ENCODE assay signal across 25 cellular contexts in genomic region chr6:75676377-75676776, GRCh38.
DNase-seq lines count a peak whose midpoint lies in the region; ATAC-seq, FAIRE-seq and TF ChIP-seq lines count a peak whose summit lies in the region.
"Had no signal": no experiment of that assay in that cellular context is flagged by ENCODE, and none has a peak within 500 bp of the region (broad histone marks: within the 10 kb centered on the region; RNA-seq: fewer than 3 reads in every experiment).

No MANE protein-coding gene starts in this region.

- in situ Hi-C loops in IMR-90 (cut with MboI; ENCODE audit: low sequenced_read_pairs): no loop called here

- no peak for FAIRE-seq in A549 (lab: Jason Lieb, UNC)
- peak; percentile 8 for FAIRE-seq in G401.6 (lab: Jason Lieb, UNC)
- peak; percentile 79 for FAIRE-seq in islet of Langerhans (lab: Jason Lieb, UNC)
- FAIRE-seq: A204.1, GM12891 had no signal

- no peak overlapping the region for H3K4ac ChIP-seq in IMR-90 (ENCODE audit: low read depth, low read length)

- H3K9me3 ChIP-seq in A549 (no peaks in the 10 kb centered on the region), IMR-90 (ENCODE audit: control insufficient read depth, insufficient read depth, low read length) (no peaks in the 10 kb centered on the region)
- H3K9me3 ChIP-seq: BE2C had no signal

- H3K9me1 ChIP-seq in IMR-90 (ENCODE audit: insufficient read depth, low read length): no peaks in the 10 kb centered on the region

- peaks cover 33% of the 10 kb centered on the region for H3K36me3 ChIP-seq in IMR-90 (ENCODE audit: control insufficient read depth, insufficient read depth, low read length)

- H2AFZ ChIP-seq in IMR-90 (replicated peaks; ENCODE audit: low read length, poor library complexity): no peak overlapping the region

- H2BK5ac ChIP-seq in IMR-90 (ENCODE audit: low read depth, low read length, poor library complexity, severe bottlenecking): no peak overlapping the region

- BruUV-seq in IMR-90 (replicated peaks; lab: Mats Ljungman, UMichigan): no TSS peak

- H2BK120ac ChIP-seq in IMR-90 (ENCODE audit: low read depth, low read length): no peak overlapping the region

- H3K14ac ChIP-seq in IMR-90 (replicated peaks; ENCODE audit: low read depth, low read length): no peak overlapping the region

- H3K27ac ChIP-seq in A549 (no peak overlapping the region), IMR-90 (ENCODE audit: insufficient read depth, low read length) (no peak overlapping the region)
- H3K27ac ChIP-seq: BLaER1 had no signal

- H2BK20ac ChIP-seq in IMR-90 (ENCODE audit: low read depth, low read length): no peak overlapping the region

- no peak overlapping the region for H3K4me2 ChIP-seq in A549
- H3K4me2 ChIP-seq in IMR-90 (ENCODE audit: low read depth, low read length): no peak overlapping the region
- H3K4me2 ChIP-seq: BLaER1 had no signal

- no peaks in the 10 kb centered on the region for H3K27me3 ChIP-seq in IMR-90 (ENCODE audit: control insufficient read depth, insufficient read depth, low read length)
- H3K27me3 ChIP-seq: BE2C, BLaER1 had no signal

- no peak overlapping the region for H2BK15ac ChIP-seq in IMR-90 (ENCODE audit: low read depth, low read length)

- no peak overlapping the region for H4K5ac ChIP-seq in IMR-90 (ENCODE audit: low read depth, low read length)

- DNase-seq in A549 (ENCODE audit: low read depth in 1 of 2, low spot score in 1 of 2) (no peak), IMR-90 (no peak), NCI-H1417 (lab: John Stamatoyannopoulos, UW) (no peak), Right ventricle myocardium inferior (ENCODE audit: missing footprints) (no peak), AG08396 (ENCODE audit: low spot score) (no peak)
- DNase-seq: 8988T; BE2C; C1 segment of cervical spinal cord; CD4-positive, alpha-beta memory T cell; CD4-positive, CD25-positive, alpha-beta regulatory T cell; CD8-positive, alpha-beta memory T cell; COR-L47; DMS 273 treated with DMSO at 0.1 percent for 48 hours; DMS153; DMS53; DMS79; DND-41; EL; GF-D8 had no signal

- TF ChIP-seq CTCF in A549 (IDR thresholded peaks at IDR 0.05) (no peak), IMR-90 (conservative IDR thresholded peaks at IDR 0.05; ENCODE audit: low read depth, low read length) (no peak)

- H2AK5ac ChIP-seq in IMR-90 (ENCODE audit: low read depth, low read length): no peak overlapping the region

- H4K20me1 ChIP-seq in IMR-90 (ENCODE audit: insufficient read depth, low read length): no peaks in the 10 kb centered on the region

- CTCF ChIA-PET in A549 (lab: Yijun Ruan, JAX) (no interaction called here), IMR-90 (lab: Yijun Ruan, JAX) (no interaction called here)

- no peak overlapping the region for H3K18ac ChIP-seq in IMR-90 (ENCODE audit: low read depth, low read length)

- no peak overlapping the region for H3K23ac ChIP-seq in IMR-90 (ENCODE audit: low read depth, low read length)

- no peak overlapping the region for H4K8ac ChIP-seq in IMR-90 (ENCODE audit: low read depth in 2 of 2, low read length in 2 of 2)

- POLR2A ChIA-PET in A549 (lab: Yijun Ruan, JAX): no interaction called here
- POLR2A ChIA-PET in IMR-90 (lab: Charles Lee; ENCODE audit: unreplicated experiment): no interaction called here

- no peak overlapping the region for H2AK9ac ChIP-seq in IMR-90 (replicated peaks; ENCODE audit: low read depth, low read length, poor library complexity)

- H3K4me1 ChIP-seq in A549 (peaks cover 2% of the 10 kb centered on the region; the same call in 2 of the 3 replicates), IMR-90 (ENCODE audit: control insufficient read depth, insufficient read depth, low read length) (no peaks in the 10 kb centered on the region)
- H3K4me1 ChIP-seq: BLaER1 had no signal

- peaks cover 4 to 7% of the 10 kb centered on the region in 2 experiments for H3K79me1 ChIP-seq in IMR-90 (ENCODE audit: low read depth in 1 of 2, low read length in 2 of 2)

- ATAC-seq in A549 (no peak), IMR-90 (ENCODE audit: low read depth) (no peak), Right ventricle myocardium inferior (no peak), GM21529 (IDR thresholded peaks at IDR 0.05; ENCODE audit: unreplicated experiment) (no peak)

- H3K4me3 ChIP-seq in A549 (no peak overlapping the region), IMR-90 (ENCODE audit: insufficient read depth, low read depth, low read length) (no peak overlapping the region)
- H3K4me3 ChIP-seq: BLaER1 had no signal

- intact Hi-C loops in IMR-90 (cut with micrococcal nuclease) (loop anchor here (5.0 kb wide), 1 partner anchor 39 kb away; no protein-coding TSS in a partner anchor), Right ventricle myocardium inferior (cut with DNase I) (no loop called here)

- H3K9ac ChIP-seq in IMR-90 (ENCODE audit: low read depth, low read length): no peak overlapping the region
- H3K9ac ChIP-seq: BLaER1 had no signal

- H3K56ac ChIP-seq in IMR-90 (ENCODE audit: extremely low read depth, insufficient read depth, low read length): no peak overlapping the region

- TF ChIP-seq POLR2A in A549 (IDR thresholded peaks at IDR 0.05; ENCODE audit: low read length) (no peak), IMR-90 (IDR thresholded peaks at IDR 0.05; ENCODE audit: low read depth, low read length) (no peak)

- dilution Hi-C loops in IMR-90 (cut with HindIII; ENCODE audit: low sequenced_read_pairs, unreplicated experiment): no loop called here

- no peak overlapping the region for H4K91ac ChIP-seq in IMR-90 (ENCODE audit: insufficient read depth, low read depth, low read length)

- no peak for TF ChIP-seq EP300 in A549 (IDR thresholded peaks at IDR 0.05)

- TF ChIP-seq RAD21 in A549 (conservative IDR thresholded peaks at IDR 0.05 in 1 of 2, IDR thresholded peaks at IDR 0.05 in 1 of 2) (no peak), IMR-90 (IDR thresholded peaks at IDR 0.05; ENCODE audit: low read length) (no peak)

- WGBS in A549 (ENCODE audit: missing lambda C conversion rate): 84% methylated on average over 1 of the region's 1 CpG
- no CpG with 5 or more reads among the region's 1 CpG for WGBS in IMR-90 (ENCODE audit: extremely low coverage in 2 of 2, insufficient read length in 1 of 2), 2 experiments

TF ChIP-seq in A549, 52 proteins besides CTCF, POLR2A, EP300 and RAD21:
- TF ChIP-seq JUNB (IDR thresholded peaks at IDR 0.05): no peak
- TF ChIP-seq MAFK (IDR thresholded peaks at IDR 0.05; ENCODE audit: partially characterized antibody): peak; percentile 33
- no peak for TF ChIP-seq HEYL (CRISPR knock-in tag; IDR thresholded peaks at IDR 0.05)

TF ChIP-seq in IMR-90, 13 proteins besides CTCF, POLR2A, EP300 and RAD21:
- TF ChIP-seq RFX5 (IDR thresholded peaks at IDR 0.05; ENCODE audit: low read depth, low read length) (no peak), MAFK (IDR thresholded peaks at IDR 0.05; ENCODE audit: low read depth, low read length) (0 out of 2 replicates have a peak, but pooled peaks have one; percentile 9), RCOR1 (IDR thresholded peaks at IDR 0.05; ENCODE audit: insufficient replicate concordance, low read length) (no peak)
